10 cellular contexts compared by ENCODE assay signal in the genomic region with DNA sequence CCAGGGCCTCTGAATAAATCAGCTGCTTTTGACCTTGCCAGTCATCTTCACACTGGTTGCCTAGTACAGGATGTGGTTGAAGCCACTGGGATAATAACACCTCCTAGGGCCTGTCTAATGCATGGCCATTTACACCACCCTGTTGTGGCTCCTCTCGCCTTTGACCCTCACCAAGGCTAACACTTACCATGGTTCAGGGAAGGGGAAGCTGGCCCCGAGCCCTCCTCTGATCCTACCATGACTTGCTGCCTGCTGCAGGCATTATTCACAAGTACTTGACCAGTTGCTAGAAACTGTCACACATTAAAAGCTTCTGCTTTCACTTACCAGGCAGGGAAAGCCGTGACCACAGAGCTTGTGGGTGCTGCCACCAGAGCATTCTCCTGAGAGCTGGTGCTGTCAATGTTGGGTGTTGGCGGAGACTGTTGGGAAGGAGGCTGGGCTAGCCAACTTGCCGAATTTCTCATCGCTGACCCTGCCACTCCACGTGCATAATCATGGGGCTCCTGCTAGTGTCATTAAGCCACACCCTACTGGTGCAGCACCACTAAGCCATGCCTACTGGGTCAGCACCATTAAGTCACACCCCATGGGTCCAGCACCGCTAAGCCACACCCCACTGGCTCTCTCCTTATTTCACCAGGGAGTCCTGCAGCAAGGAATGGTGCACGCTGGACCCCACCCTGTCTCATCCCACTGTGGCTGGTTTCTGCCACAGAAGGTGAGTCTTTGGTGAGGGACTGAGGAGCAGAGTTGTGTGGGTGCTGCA. TPM values are rescaled to one million over a fixed set of nuclear protein-coding genes. Genes with fewer than 3 reads are reported as not detected.
DNase-seq lines count a peak whose midpoint lies in the region; ATAC-seq and TF ChIP-seq lines count a peak whose summit lies in the region.
"Had no signal": no experiment of that assay in that cellular context is flagged by ENCODE, and none has a peak within 500 bp of the region (broad histone marks: within the 10 kb centered on the region; RNA-seq: fewer than 3 reads in every experiment).

No MANE protein-coding gene starts in this region.

- H3K36me3 ChIP-seq in BLaER1 (no peaks in the 10 kb centered on the region), colonic mucosa (no peaks in the 10 kb centered on the region)
- H3K36me3 ChIP-seq: upper lobe of left lung had no signal

- TF ChIP-seq CTCF in colonic mucosa (IDR thresholded peaks at IDR 0.05), result no peak

- H3K4me3 ChIP-seq in BLaER1 (no peak overlapping the region), colonic mucosa (no peak overlapping the region)
- H3K4me3 ChIP-seq: upper lobe of left lung had no signal

- peaks cover 82% of the 10 kb centered on the region for H3K4me1 Mint-ChIP-seq in activated CD4-positive, alpha-beta memory T cell treated with anti-CD3 and anti-CD28 coated beads for 36 hours (ENCODE audit: low read depth)

- ATAC-seq in GM19043 (IDR thresholded peaks at IDR 0.05; ENCODE audit: low read depth, unreplicated experiment), result peak; percentile 56
- ATAC-seq in HG03457 (IDR thresholded peaks at IDR 0.05; ENCODE audit: unreplicated experiment), result peak; percentile 62
- ATAC-seq: Panc1 had no signal

- H3K27ac ChIP-seq in BLaER1, result 0 out of 2 replicates have a peak overlapping the region, but pooled peaks have one; percentile 20
- H3K27ac ChIP-seq in colonic mucosa, result no peak overlapping the region
- H3K27ac ChIP-seq: upper lobe of left lung had no signal

- no peaks in the 10 kb centered on the region for H4K20me1 ChIP-seq in BLaER1

- H3K27ac Mint-ChIP-seq in activated CD4-positive, alpha-beta memory T cell treated with anti-CD3 and anti-CD28 coated beads for 36 hours, result no peak overlapping the region

- CTCF ChIA-PET in activated CD4-positive, alpha-beta memory T cell treated with anti-CD3 and anti-CD28 coated beads for 36 hours (lab: Charles Lee), result interaction anchor here (1.1 to 2.8 kb wide), 4 partner anchors 32 to 181 kb away, joined by 3 to 10 read pairs (median 5); no protein-coding TSS in a partner anchor

- intact Hi-C loops in activated CD4-positive, alpha-beta memory T cell treated with anti-CD3 and anti-CD28 coated beads for 36 hours (cut with micrococcal nuclease), result no loop called here
- intact Hi-C loops in colonic mucosa (cut with DNase I), result loop anchor here (10.0 kb wide), 1 partner anchor 147 kb away; no protein-coding TSS in a partner anchor

- H3K4me3 Mint-ChIP-seq in activated CD4-positive, alpha-beta memory T cell treated with anti-CD3 and anti-CD28 coated beads for 36 hours, result no peak overlapping the region

- H3K4me1 ChIP-seq in BLaER1 (peaks cover 44% of the 10 kb centered on the region), colonic mucosa (no peaks in the 10 kb centered on the region)

- POLR2A ChIA-PET in activated CD4-positive, alpha-beta memory T cell treated with anti-CD3 and anti-CD28 coated beads for 36 hours (lab: Charles Lee), result interaction anchor here (1.2 kb wide), 1 partner anchor 66 kb away, joined by 3 read pairs; no protein-coding TSS in a partner anchor

- H3K27me3 Mint-ChIP-seq in activated CD4-positive, alpha-beta memory T cell treated with anti-CD3 and anti-CD28 coated beads for 36 hours, result no peaks in the 10 kb centered on the region

- in situ Hi-C loops in G401 (cut with HindIII; ENCODE audit: low sequenced_read_pairs), result no loop called here

- no peaks in the 10 kb centered on the region for H3K36me3 Mint-ChIP-seq in activated CD4-positive, alpha-beta memory T cell treated with anti-CD3 and anti-CD28 coated beads for 36 hours

- peak overlapping the region; percentile 77 for H3K4me2 ChIP-seq in BLaER1

- peak; percentile 63 for DNase-seq in activated CD4-positive, alpha-beta memory T cell treated with anti-CD3 and anti-CD28 coated beads for 36 hours
- DNase-seq in DMS153 treated with DMSO at 0.1 percent for 48 hours (lab: John Stamatoyannopoulos, UW; ENCODE audit: unreplicated experiment) (no peak), G401 (ENCODE audit: low spot score) (no peak), DMS153 (lab: John Stamatoyannopoulos, UW) (no peak), colonic mucosa (no peak)

- no peaks in the 10 kb centered on the region for H3K27me3 ChIP-seq in BLaER1
- no peaks in the 10 kb centered on the region for H3K27me3 ChIP-seq in colonic mucosa
- H3K27me3 ChIP-seq: upper lobe of left lung had no signal

- H3K9me3 Mint-ChIP-seq in activated CD4-positive, alpha-beta memory T cell treated with anti-CD3 and anti-CD28 coated beads for 36 hours, result no peaks in the 10 kb centered on the region

- 0 out of 2 replicates have a peak, but pooled peaks cover 3% of the 10 kb centered on the region for H3K9me3 ChIP-seq in BLaER1
- H3K9me3 ChIP-seq in colonic mucosa, result no peaks in the 10 kb centered on the region
- H3K9me3 ChIP-seq: upper lobe of left lung had no signal

- H3K9ac ChIP-seq in BLaER1, result no peak overlapping the region
- H3K9ac ChIP-seq in colonic mucosa (ENCODE audit: low read depth in 2 of 2, low read length in 2 of 2), result no peak overlapping the region

RNA-seq across cellular contexts. Expression of gene TTC39C, which starts 47.0 kb away (rescaled TPM):
- 10 to 100 TPM; 48.9 to 49.0 TPM for total RNA-seq in activated CD4-positive, alpha-beta memory T cell treated with anti-CD3 and anti-CD28 coated beads for 36 hours
- 3.1 and 4.1 TPM in 2 replicates for total RNA-seq in G401 (2014; rRNA removed; shearing (Covaris generic))
- 1 to 10 TPM; 8.8 to 9.5 TPM for total RNA-seq in colonic mucosa
